2 cellular contexts compared by ENCODE assay signal in the genomic region with DNA sequence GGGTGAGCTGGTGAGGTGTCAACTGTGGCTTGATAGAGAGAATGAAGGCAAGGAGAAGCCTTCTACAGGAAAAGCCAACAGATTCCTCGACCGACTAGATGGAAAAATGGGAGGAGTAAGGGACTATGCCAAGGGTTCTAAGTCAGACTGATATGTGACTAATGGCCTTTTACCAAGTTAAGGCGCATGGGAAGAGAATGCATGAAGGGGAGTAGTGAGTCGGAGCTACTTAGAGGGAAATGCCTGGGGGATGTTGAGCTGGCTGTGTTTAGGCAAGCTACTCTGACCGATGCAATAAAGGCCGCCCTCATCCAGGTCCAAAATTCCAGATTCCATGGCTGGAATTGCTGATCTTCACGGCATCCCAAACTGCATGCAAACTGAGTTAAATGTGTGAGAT.
TF ChIP-seq lines count a peak whose summit lies in the region.

No MANE protein-coding gene starts in this region.

TF ChIP-seq in SK-N-SH, 30 proteins besides CTCF, POLR2A, EP300 and RAD21 (continued from another document):
- TF ChIP-seq, protein P1, sequence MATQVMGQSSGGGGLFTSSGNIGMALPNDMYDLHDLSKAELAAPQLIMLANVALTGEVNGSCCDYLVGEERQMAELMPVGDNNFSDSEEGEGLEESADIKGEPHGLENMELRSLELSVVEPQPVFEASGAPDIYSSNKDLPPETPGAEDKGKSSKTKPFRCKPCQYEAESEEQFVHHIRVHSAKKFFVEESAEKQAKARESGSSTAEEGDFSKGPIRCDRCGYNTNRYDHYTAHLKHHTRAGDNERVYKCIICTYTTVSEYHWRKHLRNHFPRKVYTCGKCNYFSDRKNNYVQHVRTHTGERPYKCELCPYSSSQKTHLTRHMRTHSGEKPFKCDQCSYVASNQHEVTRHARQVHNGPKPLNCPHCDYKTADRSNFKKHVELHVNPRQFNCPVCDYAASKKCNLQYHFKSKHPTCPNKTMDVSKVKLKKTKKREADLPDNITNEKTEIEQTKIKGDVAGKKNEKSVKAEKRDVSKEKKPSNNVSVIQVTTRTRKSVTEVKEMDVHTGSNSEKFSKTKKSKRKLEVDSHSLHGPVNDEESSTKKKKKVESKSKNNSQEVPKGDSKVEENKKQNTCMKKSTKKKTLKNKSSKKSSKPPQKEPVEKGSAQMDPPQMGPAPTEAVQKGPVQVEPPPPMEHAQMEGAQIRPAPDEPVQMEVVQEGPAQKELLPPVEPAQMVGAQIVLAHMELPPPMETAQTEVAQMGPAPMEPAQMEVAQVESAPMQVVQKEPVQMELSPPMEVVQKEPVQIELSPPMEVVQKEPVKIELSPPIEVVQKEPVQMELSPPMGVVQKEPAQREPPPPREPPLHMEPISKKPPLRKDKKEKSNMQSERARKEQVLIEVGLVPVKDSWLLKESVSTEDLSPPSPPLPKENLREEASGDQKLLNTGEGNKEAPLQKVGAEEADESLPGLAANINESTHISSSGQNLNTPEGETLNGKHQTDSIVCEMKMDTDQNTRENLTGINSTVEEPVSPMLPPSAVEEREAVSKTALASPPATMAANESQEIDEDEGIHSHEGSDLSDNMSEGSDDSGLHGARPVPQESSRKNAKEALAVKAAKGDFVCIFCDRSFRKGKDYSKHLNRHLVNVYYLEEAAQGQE (IDR thresholded peaks at IDR 0.05; ENCODE audit: low read depth, low read length) = no peak
- TF ChIP-seq RXRA (IDR thresholded peaks at IDR 0.05; ENCODE audit: borderline replicate concordance, low read depth) (no peak), POLR2AphosphoS5 (IDR thresholded peaks at IDR 0.05; ENCODE audit: low read depth, low read length) (no peak), CHD2 (IDR thresholded peaks at IDR 0.05; ENCODE audit: low read length, partially characterized antibody) (no peak)

TF ChIP-seq in SK-N-SH treated with all-trans-retinoic acid at 6 μM for 48 hours, 23 proteins besides CTCF, POLR2A, EP300 and RAD21 (continued from another document):
- TF ChIP-seq, protein P2, sequence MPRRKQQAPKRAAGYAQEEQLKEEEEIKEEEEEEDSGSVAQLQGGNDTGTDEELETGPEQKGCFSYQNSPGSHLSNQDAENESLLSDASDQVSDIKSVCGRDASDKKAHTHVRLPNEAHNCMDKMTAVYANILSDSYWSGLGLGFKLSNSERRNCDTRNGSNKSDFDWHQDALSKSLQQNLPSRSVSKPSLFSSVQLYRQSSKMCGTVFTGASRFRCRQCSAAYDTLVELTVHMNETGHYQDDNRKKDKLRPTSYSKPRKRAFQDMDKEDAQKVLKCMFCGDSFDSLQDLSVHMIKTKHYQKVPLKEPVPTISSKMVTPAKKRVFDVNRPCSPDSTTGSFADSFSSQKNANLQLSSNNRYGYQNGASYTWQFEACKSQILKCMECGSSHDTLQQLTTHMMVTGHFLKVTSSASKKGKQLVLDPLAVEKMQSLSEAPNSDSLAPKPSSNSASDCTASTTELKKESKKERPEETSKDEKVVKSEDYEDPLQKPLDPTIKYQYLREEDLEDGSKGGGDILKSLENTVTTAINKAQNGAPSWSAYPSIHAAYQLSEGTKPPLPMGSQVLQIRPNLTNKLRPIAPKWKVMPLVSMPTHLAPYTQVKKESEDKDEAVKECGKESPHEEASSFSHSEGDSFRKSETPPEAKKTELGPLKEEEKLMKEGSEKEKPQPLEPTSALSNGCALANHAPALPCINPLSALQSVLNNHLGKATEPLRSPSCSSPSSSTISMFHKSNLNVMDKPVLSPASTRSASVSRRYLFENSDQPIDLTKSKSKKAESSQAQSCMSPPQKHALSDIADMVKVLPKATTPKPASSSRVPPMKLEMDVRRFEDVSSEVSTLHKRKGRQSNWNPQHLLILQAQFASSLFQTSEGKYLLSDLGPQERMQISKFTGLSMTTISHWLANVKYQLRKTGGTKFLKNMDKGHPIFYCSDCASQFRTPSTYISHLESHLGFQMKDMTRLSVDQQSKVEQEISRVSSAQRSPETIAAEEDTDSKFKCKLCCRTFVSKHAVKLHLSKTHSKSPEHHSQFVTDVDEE (CRISPR knock-in tag; IDR thresholded peaks at IDR 0.05) = no peak
- TF ChIP-seq ESRRG (CRISPR knock-in tag; IDR thresholded peaks at IDR 0.05) (no peak), ZNF70 (CRISPR knock-in tag; IDR thresholded peaks at IDR 0.05) (no peak), ZC3H10 (CRISPR knock-in tag; IDR thresholded peaks at IDR 0.05) (no peak), PPARA (CRISPR knock-in tag; IDR thresholded peaks at IDR 0.05; ENCODE audit: borderline replicate concordance) (no peak), CSDC2 (CRISPR knock-in tag; IDR thresholded peaks at IDR 0.05) (no peak), BACH2 (CRISPR knock-in tag; IDR thresholded peaks at IDR 0.05; ENCODE audit: borderline replicate concordance) (no peak), TCF4 (CRISPR knock-in tag; IDR thresholded peaks at IDR 0.05; ENCODE audit: borderline replicate concordance) (no peak), TOX (CRISPR knock-in tag; IDR thresholded peaks at IDR 0.05; ENCODE audit: borderline replicate concordance) (no peak), ZNF8 (CRISPR knock-in tag; IDR thresholded peaks at IDR 0.05) (no peak), RARB (CRISPR knock-in tag; IDR thresholded peaks at IDR 0.05) (no peak), OSR1 (CRISPR knock-in tag; IDR thresholded peaks at IDR 0.05) (no peak), ISL1 (CRISPR knock-in tag; IDR thresholded peaks at IDR 0.05) (no peak)
- TF ChIP-seq, protein P3, sequence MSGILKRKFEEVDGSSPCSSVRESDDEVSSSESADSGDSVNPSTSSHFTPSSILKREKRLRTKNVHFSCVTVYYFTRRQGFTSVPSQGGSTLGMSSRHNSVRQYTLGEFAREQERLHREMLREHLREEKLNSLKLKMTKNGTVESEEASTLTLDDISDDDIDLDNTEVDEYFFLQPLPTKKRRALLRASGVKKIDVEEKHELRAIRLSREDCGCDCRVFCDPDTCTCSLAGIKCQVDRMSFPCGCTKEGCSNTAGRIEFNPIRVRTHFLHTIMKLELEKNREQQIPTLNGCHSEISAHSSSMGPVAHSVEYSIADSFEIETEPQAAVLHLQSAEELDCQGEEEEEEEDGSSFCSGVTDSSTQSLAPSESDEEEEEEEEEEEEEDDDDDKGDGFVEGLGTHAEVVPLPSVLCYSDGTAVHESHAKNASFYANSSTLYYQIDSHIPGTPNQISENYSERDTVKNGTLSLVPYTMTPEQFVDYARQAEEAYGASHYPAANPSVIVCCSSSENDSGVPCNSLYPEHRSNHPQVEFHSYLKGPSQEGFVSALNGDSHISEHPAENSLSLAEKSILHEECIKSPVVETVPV (CRISPR knock-in tag; IDR thresholded peaks at IDR 0.05) = no peak
- TF ChIP-seq, protein P4, sequence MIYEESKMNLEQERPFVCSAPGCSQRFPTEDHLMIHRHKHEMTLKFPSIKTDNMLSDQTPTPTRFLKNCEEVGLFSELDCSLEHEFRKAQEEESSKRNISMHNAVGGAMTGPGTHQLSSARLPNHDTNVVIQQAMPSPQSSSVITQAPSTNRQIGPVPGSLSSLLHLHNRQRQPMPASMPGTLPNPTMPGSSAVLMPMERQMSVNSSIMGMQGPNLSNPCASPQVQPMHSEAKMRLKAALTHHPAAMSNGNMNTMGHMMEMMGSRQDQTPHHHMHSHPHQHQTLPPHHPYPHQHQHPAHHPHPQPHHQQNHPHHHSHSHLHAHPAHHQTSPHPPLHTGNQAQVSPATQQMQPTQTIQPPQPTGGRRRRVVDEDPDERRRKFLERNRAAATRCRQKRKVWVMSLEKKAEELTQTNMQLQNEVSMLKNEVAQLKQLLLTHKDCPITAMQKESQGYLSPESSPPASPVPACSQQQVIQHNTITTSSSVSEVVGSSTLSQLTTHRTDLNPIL (CRISPR knock-in tag; IDR thresholded peaks at IDR 0.05; ENCODE audit: low read depth) = no peak
TF ChIP-seq in SK-N-SH treated with all-trans-retinoic acid at 6 μM for 48 hours: peak in this region for 0.
